24 cellular contexts compared by ENCODE assay signal in the genomic region with DNA sequence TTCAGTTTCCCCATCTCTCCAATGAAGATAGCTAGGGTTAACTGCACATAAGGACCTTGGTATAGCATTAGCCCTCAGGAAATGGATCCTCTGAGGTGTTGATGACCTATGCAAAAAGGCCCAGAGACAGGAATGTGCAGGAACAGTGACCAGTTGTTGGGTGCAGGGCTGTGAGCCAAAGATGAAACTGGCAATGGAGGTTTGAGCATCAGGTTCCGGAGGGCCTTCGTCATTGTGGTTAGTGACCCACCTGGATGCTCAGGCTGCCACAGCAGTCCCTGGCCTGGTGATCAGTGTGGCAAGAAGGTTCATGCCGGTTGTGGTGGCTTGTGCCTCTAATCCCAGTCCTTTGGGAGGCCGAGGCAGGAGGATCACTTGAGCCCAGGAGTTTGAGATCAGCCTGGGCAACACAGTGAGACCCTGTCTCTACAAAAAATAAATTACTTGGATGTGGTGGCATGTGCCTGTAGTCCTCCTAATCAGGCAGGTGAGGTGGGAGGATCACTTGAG.
"Had no signal": no experiment of that assay in that cellular context is flagged by ENCODE, and none has a peak within 500 bp of the region (broad histone marks: within the 10 kb centered on the region; RNA-seq: fewer than 3 reads in every experiment).

No MANE protein-coding gene starts in this region.

- H3K4me3 Mint-ChIP-seq: activated B cell treated with CpG ODN at 0.5 μM for 24 hours; activated CD4-positive, alpha-beta T cell treated with anti-CD3 and anti-CD28 coated beads for 36 hours; activated naive CD8-positive, alpha-beta T cell treated with anti-CD3 and anti-CD28 coated beads, Interleukin-2, amount 50 U/mL, for 24 hours; activated T-cell treated with anti-CD3 and anti-CD28 coated beads, Interleukin-2, amount 50 U/mL, for 24 hours; immature natural killer cell; naive thymus-derived CD4-positive, alpha-beta T cell; neural crest cell; stimulated activated naive CD8-positive, alpha-beta T cell treated with anti-CD3 and anti-CD28 coated beads, Interleukin-15, amount 100 ng/mL, for 72 hours had no signal

- H3K4me1 Mint-ChIP-seq: activated CD4-positive, alpha-beta T cell treated with anti-CD3 and anti-CD28 coated beads for 36 hours; neural crest cell had no signal

- ATAC-seq: activated CD4-positive, alpha-beta T cell treated with anti-CD3 and anti-CD28 coated beads for 36 hours; activated naive CD8-positive, alpha-beta T cell treated with anti-CD3 and anti-CD28 coated beads, Interleukin-2, amount 50 U/mL, for 24 hours; foreskin keratinocyte; left lung; naive thymus-derived CD4-positive, alpha-beta T cell; stimulated activated naive CD8-positive, alpha-beta T cell treated with anti-CD3 and anti-CD28 coated beads, Interleukin-15, amount 100 ng/mL, for 72 hours had no signal

- H3K27ac ChIP-seq: cardiac muscle cell, foreskin keratinocyte, suprapubic skin, tibial nerve had no signal

- H3K27me3 ChIP-seq: cardiac muscle cell, foreskin keratinocyte, left lung, suprapubic skin, tibial nerve had no signal

- H3K27ac Mint-ChIP-seq: activated B cell treated with CpG ODN at 0.5 μM for 24 hours; activated CD4-positive, alpha-beta T cell treated with anti-CD3 and anti-CD28 coated beads for 36 hours; activated naive CD8-positive, alpha-beta T cell treated with anti-CD3 and anti-CD28 coated beads, Interleukin-2, amount 50 U/mL, for 24 hours; immature natural killer cell had no signal

- H3K4me3 ChIP-seq: cardiac muscle cell, left lung, lung, suprapubic skin, tibial nerve had no signal

- DNase-seq: activated B cell treated with CpG ODN at 0.5 μM for 24 hours; activated CD4-positive, alpha-beta T cell treated with anti-CD3 and anti-CD28 coated beads for 36 hours; activated CD4-positive, alpha-beta T cell treated with anti-CD3 and anti-CD28 coated beads, Interleukin-2, amount 50 U/mL, for 4 hours; activated CD8-positive, alpha-beta memory T cell treated with anti-CD3 and anti-CD28 coated beads for 24 hours; activated CD8-positive, alpha-beta memory T cell treated with anti-CD3 and anti-CD28 coated beads, Interleukin-2, amount 50 U/mL, for 4 hours; activated naive CD4-positive, alpha-beta T cell treated with Interleukin-2 at 50 U/mL for 16 hours; activated naive CD8-positive, alpha-beta T cell treated with anti-CD3 and anti-CD28 coated beads, Interleukin-2, amount 50 U/mL, for 24 hours; foreskin keratinocyte; immature natural killer cell; left lung; naive thymus-derived CD4-positive, alpha-beta T cell; occipital lobe; posterior cingulate gyrus; stimulated activated CD4-positive, alpha-beta T cell treated with anti-CD3 and anti-CD28 coated beads, Interleukin-12 subunit alpha, Interleukin-12 subunit beta, amount 100 ng/mL, for 4 hours; stimulated activated CD4-positive, alpha-beta T cell treated with anti-CD3 and anti-CD28 coated beads, Interleukin-4, amount 100 ng/mL, for 4 hours; stimulated activated naive CD8-positive, alpha-beta T cell treated with anti-CD3 and anti-CD28 coated beads, Interleukin-15, amount 100 ng/mL, for 72 hours; T1000 had no signal

- H3K27me3 Mint-ChIP-seq: activated B cell treated with CpG ODN at 0.5 μM for 24 hours; activated CD4-positive, alpha-beta T cell treated with anti-CD3 and anti-CD28 coated beads for 36 hours; activated naive CD8-positive, alpha-beta T cell treated with anti-CD3 and anti-CD28 coated beads, Interleukin-2, amount 50 U/mL, for 24 hours; activated T-cell treated with anti-CD3 and anti-CD28 coated beads, Interleukin-2, amount 50 U/mL, for 24 hours; naive thymus-derived CD4-positive, alpha-beta T cell; stimulated activated naive CD8-positive, alpha-beta T cell treated with anti-CD3 and anti-CD28 coated beads, Interleukin-15, amount 100 ng/mL, for 72 hours had no signal

- H3K9me3 Mint-ChIP-seq: activated B cell treated with CpG ODN at 0.5 μM for 24 hours; activated naive CD8-positive, alpha-beta T cell treated with anti-CD3 and anti-CD28 coated beads, Interleukin-2, amount 50 U/mL, for 24 hours; activated T-cell treated with anti-CD3 and anti-CD28 coated beads, Interleukin-2, amount 50 U/mL, for 24 hours; activated T-helper 2 cell treated with anti-CD3 and anti-CD28 coated beads, Interferon-gamma antibody, Interleukin-2, Interleukin-4, amounts not matched to agents 10 μg/mL and 5 μg/mL and 100 μg/mL, durations not matched to agents 14 hours and 24 hours and 36 hours; immature natural killer cell; naive thymus-derived CD4-positive, alpha-beta T cell; neural crest cell; stimulated activated naive CD8-positive, alpha-beta T cell treated with anti-CD3 and anti-CD28 coated beads, Interleukin-15, amount 100 ng/mL, for 72 hours had no signal

- H3K9me3 ChIP-seq: left lung, suprapubic skin, tibial nerve had no signal

- H3K4me1 ChIP-seq: foreskin keratinocyte had no signal
